ENCODE assay signal across 9 cellular contexts in the genomic region with DNA sequence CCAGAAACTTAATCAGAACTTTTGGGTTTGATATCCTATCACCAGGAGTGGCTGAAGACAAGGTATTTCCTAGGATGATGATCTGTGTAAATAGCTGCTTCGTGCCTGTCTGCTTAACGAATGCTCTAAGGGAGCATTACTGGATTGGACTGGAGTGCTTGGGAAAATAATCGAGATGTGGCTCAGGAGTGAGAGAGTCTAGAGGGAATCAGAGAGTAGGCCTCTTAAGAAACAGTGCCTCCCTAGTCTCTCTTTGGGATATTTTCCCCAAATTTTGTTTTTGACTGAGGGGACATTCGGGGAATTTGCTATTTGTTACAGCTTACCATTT. TPM values are rescaled to one million over a fixed set of nuclear protein-coding genes. Genes with fewer than 3 reads are reported as not detected.
DNase-seq lines count a peak whose midpoint lies in the region; ATAC-seq and TF ChIP-seq lines count a peak whose summit lies in the region.
"Had no signal": no experiment of that assay in that cellular context is flagged by ENCODE, and none has a peak within 500 bp of the region (broad histone marks: within the 10 kb centered on the region; RNA-seq: fewer than 3 reads in every experiment).

No MANE protein-coding gene starts in this region.

- H3K27ac Mint-ChIP-seq in CD8-positive, alpha-beta T cell, result peak overlapping the region; percentile 91
- H3K27ac Mint-ChIP-seq in activated CD8-positive, alpha-beta T cell treated with anti-CD3 and anti-CD28 coated beads, Interleukin-2, amount 10 ng/mL, durations not matched to agents 7 days and 5 days, result peak overlapping the region; percentile 95

- TF ChIP-seq CTCF in CD8-positive, alpha-beta T cell (IDR thresholded peaks at IDR 0.05), result no peak
- peak; percentile 10 for TF ChIP-seq CTCF in fibroblast of the aortic adventitia (IDR thresholded peaks at IDR 0.05; ENCODE audit: insufficient read depth, low read length)

- peak overlapping the region; percentile 83 for H3K27ac ChIP-seq in CD8-positive, alpha-beta T cell (ENCODE audit: low read depth, low read length)
- H3K27ac ChIP-seq in rectal smooth muscle tissue (ENCODE audit: low read depth, low read length), result peak overlapping the region; percentile 70
- H3K27ac ChIP-seq: SK-N-MC had no signal

- no peaks in the 10 kb centered on the region for H3K9me3 ChIP-seq in CD8-positive, alpha-beta T cell (ENCODE audit: low read length)

- ATAC-seq in CD8-positive, alpha-beta T cell, result no peak
- ATAC-seq in activated CD8-positive, alpha-beta T cell treated with anti-CD3 and anti-CD28 coated beads, Interleukin-2, amount 10 ng/mL, durations not matched to agents 7 days and 5 days, result no peak
- ATAC-seq in GM18868 (IDR thresholded peaks at IDR 0.05; ENCODE audit: unreplicated experiment), result no peak

- POLR2A ChIA-PET in CD8-positive, alpha-beta T cell (lab: Charles Lee), result interaction anchor here (0.8 to 3.7 kb wide), 10 partner anchors 9 to 326 kb away, joined by 3 to 15 read pairs (median 4); no protein-coding TSS in a partner anchor
- POLR2A ChIA-PET in activated CD8-positive, alpha-beta T cell treated with anti-CD3 and anti-CD28 coated beads, Interleukin-2, amount 10 ng/mL, durations not matched to agents 7 days and 5 days (lab: Charles Lee), result interaction anchor here (1.0 to 4.6 kb wide), 9 partner anchors 30 to 550 kb away, joined by 3 to 36 read pairs (median 5); partner anchors contain the start of genes CCDC82, CEP57, FAM76B and JRKL

- H3K27me3 Mint-ChIP-seq in CD8-positive, alpha-beta T cell (ENCODE audit: low read depth), result no peaks in the 10 kb centered on the region
- H3K27me3 Mint-ChIP-seq in activated CD8-positive, alpha-beta T cell treated with anti-CD3 and anti-CD28 coated beads, Interleukin-2, amount 10 ng/mL, durations not matched to agents 7 days and 5 days (ENCODE audit: low read depth), result no peaks in the 10 kb centered on the region

- intact Hi-C loops in CD8-positive, alpha-beta T cell (cut with DNase I, micrococcal nuclease), result loop anchor here (2.0 to 5.0 kb wide), 5 partner anchors 48 to 248 kb away; no protein-coding TSS in a partner anchor

- peaks cover 48% of the 10 kb centered on the region for H3K36me3 Mint-ChIP-seq in CD8-positive, alpha-beta T cell
- H3K36me3 Mint-ChIP-seq in activated CD8-positive, alpha-beta T cell treated with anti-CD3 and anti-CD28 coated beads, Interleukin-2, amount 10 ng/mL, durations not matched to agents 7 days and 5 days (ENCODE audit: low read depth), result peaks cover 25% of the 10 kb centered on the region

- peak overlapping the region; percentile 98 for H3K4me3 Mint-ChIP-seq in CD8-positive, alpha-beta T cell
- H3K4me3 Mint-ChIP-seq in activated CD8-positive, alpha-beta T cell treated with anti-CD3 and anti-CD28 coated beads, Interleukin-2, amount 10 ng/mL, durations not matched to agents 7 days and 5 days, result peak overlapping the region; percentile 91

- H3K4me1 ChIP-seq in CD8-positive, alpha-beta T cell (ENCODE audit: insufficient read depth, low read length), result peaks cover 43% of the 10 kb centered on the region
- peaks cover 9% of the 10 kb centered on the region for H3K4me1 ChIP-seq in rectal smooth muscle tissue (ENCODE audit: control insufficient read depth, insufficient read depth, low read length)

- peak overlapping the region; percentile 98 for H3K4me3 ChIP-seq in CD8-positive, alpha-beta T cell (ENCODE audit: low read depth, low read length)
- H3K4me3 ChIP-seq in fibroblast of the aortic adventitia (ENCODE audit: low read depth, low read length) (peak overlapping the region; percentile 74), rectal smooth muscle tissue (ENCODE audit: low read length) (peak overlapping the region; percentile 98)
- H3K4me3 ChIP-seq: SK-N-MC had no signal

- no peak overlapping the region for H3K9ac ChIP-seq in rectal smooth muscle tissue (ENCODE audit: low read length)

- no peaks in the 10 kb centered on the region for H3K27me3 ChIP-seq in CD8-positive, alpha-beta T cell (ENCODE audit: insufficient read depth, low read length)
- H3K27me3 ChIP-seq in rectal smooth muscle tissue (ENCODE audit: control insufficient read depth, insufficient read depth, low read length), result no peaks in the 10 kb centered on the region

- DNase-seq in CD8-positive, alpha-beta T cell, result no peak
- no peak for DNase-seq in activated CD8-positive, alpha-beta T cell treated with anti-CD3 and anti-CD28 coated beads, Interleukin-2, amount 10 ng/mL, durations not matched to agents 7 days and 5 days
- DNase-seq in fibroblast of the aortic adventitia (ENCODE audit: low read depth) (peak; percentile 69), DMS53 (lab: John Stamatoyannopoulos, UW) (no peak), NCI-H446 treated with DMSO at 0.1 percent for 48 hours (lab: John Stamatoyannopoulos, UW) (no peak), GM19240 (ENCODE audit: insufficient read length, low spot score) (no peak)

- peaks cover 63% of the 10 kb centered on the region for H3K4me1 Mint-ChIP-seq in CD8-positive, alpha-beta T cell (ENCODE audit: low read depth)
- peaks cover 54% of the 10 kb centered on the region for H3K4me1 Mint-ChIP-seq in activated CD8-positive, alpha-beta T cell treated with anti-CD3 and anti-CD28 coated beads, Interleukin-2, amount 10 ng/mL, durations not matched to agents 7 days and 5 days (ENCODE audit: low read depth)

- CTCF ChIA-PET in CD8-positive, alpha-beta T cell (lab: Charles Lee), result interaction anchor here (0.6 to 8.7 kb wide), 17 partner anchors 15 to 331 kb away, joined by 3 to 134 read pairs (median 4); no protein-coding TSS in a partner anchor
- CTCF ChIA-PET in activated CD8-positive, alpha-beta T cell treated with anti-CD3 and anti-CD28 coated beads, Interleukin-2, amount 10 ng/mL, durations not matched to agents 7 days and 5 days (lab: Charles Lee), result interaction anchor here (0.7 to 11.4 kb wide), 29 partner anchors 9 to 504 kb away, joined by 3 to 171 read pairs (median 10); no protein-coding TSS in a partner anchor

- H3K9me3 Mint-ChIP-seq in CD8-positive, alpha-beta T cell, result no peaks in the 10 kb centered on the region
- H3K9me3 Mint-ChIP-seq in activated CD8-positive, alpha-beta T cell treated with anti-CD3 and anti-CD28 coated beads, Interleukin-2, amount 10 ng/mL, durations not matched to agents 7 days and 5 days (ENCODE audit: insufficient read depth), result no peaks in the 10 kb centered on the region

- H3K36me3 ChIP-seq in CD8-positive, alpha-beta T cell (ENCODE audit: insufficient read depth, low read length), result no peaks in the 10 kb centered on the region
- no peaks in the 10 kb centered on the region for H3K36me3 ChIP-seq in rectal smooth muscle tissue (ENCODE audit: control insufficient read depth, insufficient read depth, low read length)

RNA-seq across cellular contexts. Expression of gene MAML2, which starts 2.5 kb away (rescaled TPM):
- 10 to 100 TPM; 41.2 to 42.3 TPM for total RNA-seq in CD8-positive, alpha-beta T cell
- total RNA-seq in activated CD8-positive, alpha-beta T cell treated with anti-CD3 and anti-CD28 coated beads, Interleukin-2, amount 10 ng/mL, durations not matched to agents 7 days and 5 days, result 10 to 100 TPM; 14.7 to 15.5 TPM
- total RNA-seq in fibroblast of the aortic adventitia (ENCODE audit: low replicate concordance), result 15.4 and 20.1 TPM in 2 replicates

RNA-seq across cellular contexts. Expression of gene CCDC82, which starts 49.2 kb away (rescaled TPM):
- 10 to 100 TPM; 20.0 to 23.0 TPM for total RNA-seq in CD8-positive, alpha-beta T cell
- total RNA-seq in activated CD8-positive, alpha-beta T cell treated with anti-CD3 and anti-CD28 coated beads, Interleukin-2, amount 10 ng/mL, durations not matched to agents 7 days and 5 days, result 10 to 100 TPM; 35.7 to 37.5 TPM
- total RNA-seq in fibroblast of the aortic adventitia (ENCODE audit: low replicate concordance), result 31.2 and 53.1 TPM in 2 replicates

RNA-seq across cellular contexts. Expression of gene JRKL, which starts 49.3 kb away (rescaled TPM):
- total RNA-seq in CD8-positive, alpha-beta T cell, result 1 to 10 TPM; 2.5 to 2.6 TPM
- 10 to 100 TPM in 1 of 2 experiments, 1 to 10 TPM in 1; 9.4 to 10.3 TPM for total RNA-seq in activated CD8-positive, alpha-beta T cell treated with anti-CD3 and anti-CD28 coated beads, Interleukin-2, amount 10 ng/mL, durations not matched to agents 7 days and 5 days
- 8.2 and 10.4 TPM in 2 replicates for total RNA-seq in fibroblast of the aortic adventitia (ENCODE audit: low replicate concordance)
